ENCODE assay signal across 27 cellular contexts in genomic region chrX:40437348-40437747, GRCh38.
"Had no signal": no experiment of that assay in that cellular context is flagged by ENCODE, and none has a peak within 500 bp of the region (broad histone marks: within the 10 kb centered on the region; RNA-seq: fewer than 3 reads in every experiment).

No MANE protein-coding gene starts in this region.

- DNase-seq: stimulated activated CD4-positive, alpha-beta T cell treated with anti-CD3 and anti-CD28 coated beads, Interleukin-2, amount 100 ng/mL, for 48 hours; stimulated activated CD4-positive, alpha-beta T cell treated with anti-CD3 and anti-CD28 coated beads, Interleukin-4, amount 100 ng/mL, for 1 hour; stimulated activated CD4-positive, alpha-beta T cell treated with anti-CD3 and anti-CD28 coated beads, Interleukin-4, amount 100 ng/mL, for 24 hours; stimulated activated CD4-positive, alpha-beta T cell treated with anti-CD3 and anti-CD28 coated beads, Interleukin-4, amount 100 ng/mL, for 4 hours; stimulated activated CD8-positive, alpha-beta memory T cell treated with anti-CD3 and anti-CD28 coated beads, Interleukin-4, amount 100 ng/mL, for 48 hours; stimulated activated naive B cell treated with anti-CD40 and anti-IgM and Interleukin-4, amounts not matched to agents 10 μg/mL and 1 μg/mL and 100 μg/mL, for 72 hours; stimulated activated naive CD4-positive, alpha-beta T cell; stimulated activated naive CD4-positive, alpha-beta T cell treated with Interleukin-2 at 50 U/mL for 16 hours; stimulated activated naive CD8-positive, alpha-beta T cell treated with anti-CD3 and anti-CD28 coated beads, Interleukin-15, amount 100 ng/mL, for 72 hours; stimulated activated naive CD8-positive, alpha-beta T cell treated with anti-CD3 and anti-CD28 coated beads, Interleukin-15, Interleukin-2, amounts not matched to agents 100 U/mL and 50 U/mL, for 24 hours; stomach; substantia nigra; testis; thyroid gland; tibial artery; transverse colon; trophoblast cell; upper lobe of left lung; upper lobe of right lung; uterus had no signal

- H3K27ac ChIP-seq: stomach, suprapubic skin, testis, thoracic aorta, thyroid gland, tibial artery, tibial nerve, transverse colon, upper lobe of left lung, upper lobe of right lung, uterus, vagina had no signal

- H3K36me3 ChIP-seq: stomach, suprapubic skin, thoracic aorta, thyroid gland, tibial artery, tibial nerve, transverse colon, upper lobe of left lung, upper lobe of right lung, uterus, vagina had no signal

- H3K27me3 ChIP-seq: stomach, suprapubic skin, testis, thyroid gland, tibial artery, transverse colon, upper lobe of left lung, upper lobe of right lung, vagina had no signal

- H3K4me3 ChIP-seq: stomach, suprapubic skin, testis, thoracic aorta, thyroid gland, tibial artery, tibial nerve, transverse colon, upper lobe of left lung, upper lobe of right lung, uterus, vagina had no signal

- FAIRE-seq: urothelium cell line had no signal

- ATAC-seq: stimulated activated effector memory CD8-positive, alpha-beta T cell treated with anti-CD3 and anti-CD28 coated beads, Interleukin-12 subunit alpha, Interleukin-12 subunit beta, amount 100 ng/mL, for 72 hours; stimulated activated memory B cell treated with anti-CD40 and anti-IgM and Interleukin-4, amounts not matched to agents 10 μg/mL and 1 μg/mL and 100 μg/mL, for 72 hours; stimulated activated naive B cell treated with anti-CD40 and anti-IgM and Interleukin-4, amounts not matched to agents 10 μg/mL and 1 μg/mL and 100 μg/mL, for 72 hours; stimulated activated naive CD8-positive, alpha-beta T cell treated with anti-CD3 and anti-CD28 coated beads, Interleukin-15, amount 100 ng/mL, for 72 hours; stimulated activated naive CD8-positive, alpha-beta T cell treated with anti-CD3 and anti-CD28 coated beads, Interleukin-15, Interleukin-2, amounts not matched to agents 100 U/mL and 50 U/mL, for 24 hours; upper lobe of right lung had no signal

- H3K9me3 ChIP-seq: suprapubic skin, testis, thoracic aorta, thyroid gland, tibial artery, tibial nerve, transverse colon, upper lobe of left lung, upper lobe of right lung, uterus, vagina had no signal

- H3K4me1 ChIP-seq: testis, tibial artery, transverse colon, upper lobe of left lung, upper lobe of right lung, uterus, vagina had no signal
